Comparison of ENCODE assay signal across 30 cellular contexts in genomic region chr3:66268864-66269263, GRCh38.
"Had no signal": no experiment of that assay in that cellular context is flagged by ENCODE, and none has a peak within 500 bp of the region (broad histone marks: within the 10 kb centered on the region; RNA-seq: fewer than 3 reads in every experiment).

No MANE protein-coding gene starts in this region.

- DNase-seq: activated CD4-positive, alpha-beta T cell treated with anti-CD3 and anti-CD28 coated beads for 36 hours; activated CD4-positive, alpha-beta T cell treated with anti-CD3 and anti-CD28 coated beads, Interleukin-2, amount 10 ng/mL, durations not matched to agents 7 days and 5 days; activated CD4-positive, alpha-beta T cell treated with anti-CD3 and anti-CD28 coated beads, Interleukin-2, amount 50 U/mL, for 48 hours; activated CD8-positive, alpha-beta T cell treated with anti-CD3 and anti-CD28 coated beads, Interleukin-2, amount 10 ng/mL, durations not matched to agents 7 days and 5 days; activated gamma-delta T cell; activated naive CD4-positive, alpha-beta T cell treated with Interleukin-2 at 50 U/mL for 16 hours; activated naive CD8-positive, alpha-beta T cell treated with anti-CD3 and anti-CD28 coated beads, Interleukin-2, amount 10 ng/mL, durations not matched to agents 7 days and 5 days; activated T-cell treated with anti-CD3 and anti-CD28 coated beads, Interleukin-2, amount 50 U/mL, for 24 hours; amygdala; MM.1S; MV-4-11; NCI-H1092 treated with DMSO at 0.1 percent for 48 hours; NCI-H1417; NCI-H146; NCI-H187; NCI-H2029 treated with DMSO at 0.1 percent for 48 hours; NCI-H2107; NCI-H345; NCI-H524 treated with DMSO at 0.1 percent for 48 hours; NK-92 treated with Interleukin-12 subunit alpha and Interleukin-12 subunit beta, amount 100 ng/mL, for 24 hours; PC-3; Peyer's patch; RPMI8226; SHP77 treated with DMSO at 0.1 percent for 48 hours; T-cell; T-helper 2 cell; T-helper 9 cell had no signal

- H3K9me3 Mint-ChIP-seq: activated CD4-positive, alpha-beta T cell treated with anti-CD3 and anti-CD28 coated beads, Interleukin-2, amount 10 ng/mL, durations not matched to agents 7 days and 5 days; activated naive CD4-positive, alpha-beta T cell treated with anti-CD3 and anti-CD28 coated beads, Interleukin-2, amount 50 U/mL, for 24 hours; activated naive CD8-positive, alpha-beta T cell treated with anti-CD3 and anti-CD28 coated beads, Interleukin-2, amount 10 ng/mL, durations not matched to agents 7 days and 5 days; activated T-cell treated with anti-CD3 and anti-CD28 coated beads, Interleukin-2, amount 50 U/mL, for 24 hours; activated T-helper 2 cell treated with anti-CD3 and anti-CD28 coated beads, Interferon-gamma antibody, Interleukin-2, Interleukin-4, amounts not matched to agents 10 μg/mL and 5 μg/mL and 100 μg/mL, durations not matched to agents 14 hours and 24 hours and 36 hours; central memory CD8-positive, alpha-beta T cell; T-cell had no signal

- H3K27ac Mint-ChIP-seq: activated CD4-positive, alpha-beta T cell treated with anti-CD3 and anti-CD28 coated beads for 36 hours; activated CD4-positive, alpha-beta T cell treated with anti-CD3 and anti-CD28 coated beads, Interleukin-2, amount 10 ng/mL, durations not matched to agents 7 days and 5 days; activated CD8-positive, alpha-beta T cell treated with anti-CD3 and anti-CD28 coated beads, Interleukin-2, amount 10 ng/mL, durations not matched to agents 7 days and 5 days; activated naive CD4-positive, alpha-beta T cell treated with anti-CD3 and anti-CD28 coated beads, Interleukin-2, amount 50 U/mL, for 24 hours; activated naive CD8-positive, alpha-beta T cell treated with anti-CD3 and anti-CD28 coated beads, Interleukin-2, amount 10 ng/mL, durations not matched to agents 7 days and 5 days; activated T-cell treated with anti-CD3 and anti-CD28 coated beads, Interleukin-2, amount 50 U/mL, for 24 hours; activated T-helper 2 cell treated with anti-CD3 and anti-CD28 coated beads, Interferon-gamma antibody, Interleukin-2, Interleukin-4, amounts not matched to agents 10 μg/mL and 5 μg/mL and 100 μg/mL, durations not matched to agents 14 hours and 24 hours and 36 hours; T-cell had no signal

- H3K4me1 Mint-ChIP-seq: activated CD4-positive, alpha-beta T cell treated with anti-CD3 and anti-CD28 coated beads for 36 hours; activated CD4-positive, alpha-beta T cell treated with anti-CD3 and anti-CD28 coated beads, Interleukin-2, amount 10 ng/mL, durations not matched to agents 7 days and 5 days; activated naive CD8-positive, alpha-beta T cell treated with anti-CD3 and anti-CD28 coated beads, Interleukin-2, amount 10 ng/mL, durations not matched to agents 7 days and 5 days; central memory CD8-positive, alpha-beta T cell had no signal

- H3K27me3 Mint-ChIP-seq: activated CD4-positive, alpha-beta T cell treated with anti-CD3 and anti-CD28 coated beads for 36 hours; activated CD4-positive, alpha-beta T cell treated with anti-CD3 and anti-CD28 coated beads, Interleukin-2, amount 10 ng/mL, durations not matched to agents 7 days and 5 days; activated naive CD4-positive, alpha-beta T cell treated with anti-CD3 and anti-CD28 coated beads, Interleukin-2, amount 50 U/mL, for 24 hours; activated naive CD8-positive, alpha-beta T cell treated with anti-CD3 and anti-CD28 coated beads, Interleukin-2, amount 10 ng/mL, durations not matched to agents 7 days and 5 days; activated T-cell treated with anti-CD3 and anti-CD28 coated beads, Interleukin-2, amount 50 U/mL, for 24 hours; central memory CD8-positive, alpha-beta T cell; T-cell had no signal

- H3K4me3 Mint-ChIP-seq: activated CD4-positive, alpha-beta T cell treated with anti-CD3 and anti-CD28 coated beads for 36 hours; activated CD4-positive, alpha-beta T cell treated with anti-CD3 and anti-CD28 coated beads, Interleukin-2, amount 10 ng/mL, durations not matched to agents 7 days and 5 days; activated CD8-positive, alpha-beta T cell treated with anti-CD3 and anti-CD28 coated beads, Interleukin-2, amount 10 ng/mL, durations not matched to agents 7 days and 5 days; activated naive CD4-positive, alpha-beta T cell treated with anti-CD3 and anti-CD28 coated beads, Interleukin-2, amount 50 U/mL, for 24 hours; activated naive CD8-positive, alpha-beta T cell treated with anti-CD3 and anti-CD28 coated beads, Interleukin-2, amount 10 ng/mL, durations not matched to agents 7 days and 5 days; activated T-cell treated with anti-CD3 and anti-CD28 coated beads, Interleukin-2, amount 50 U/mL, for 24 hours; central memory CD8-positive, alpha-beta T cell; T-cell had no signal
